ENCODE assay signal across 39 cellular contexts in genomic region chr1:153155542-153155941, GRCh38. TPM values are rescaled to one million over a fixed set of nuclear protein-coding genes. Genes with fewer than 3 reads are reported as not detected.
"Had no signal": no experiment of that assay in that cellular context is flagged by ENCODE, and none has a peak within 500 bp of the region (broad histone marks: within the 10 kb centered on the region; RNA-seq: fewer than 3 reads in every experiment).

No MANE protein-coding gene starts in this region.

- H3K36me3 ChIP-seq: adrenal gland, brain microvascular endothelial cell, breast epithelium had no signal

- H3K27me3 ChIP-seq: adrenal gland, body of pancreas, brain microvascular endothelial cell, breast epithelium had no signal

- ATAC-seq: activated CD8-positive, alpha-beta T cell treated with anti-CD3 and anti-CD28 coated beads for 36 hours; activated naive CD4-positive, alpha-beta T cell treated with anti-CD3 and anti-CD28 coated beads, Interleukin-2, amount 50 U/mL, for 72 hours; activated T-cell treated with anti-CD3 and anti-CD28 coated beads, Interleukin-2, amount 50 U/mL, for 4 hours; activated T-cell treated with anti-CD3 and anti-CD28 coated beads, Interleukin-2, amount 50 U/mL, for 72 hours; activated T-helper 17 cell treated with anti-CD3 and anti-CD28 coated beads, Interleukin-2, amount 50 U/mL, for 72 hours; body of pancreas had no signal

- H3K9me3 Mint-ChIP-seq: activated CD4-positive, alpha-beta T cell treated with anti-CD3 and anti-CD28 coated beads, Interleukin-2, amount 10 ng/mL, durations not matched to agents 24 days and 14 days; T-helper 2 cell treated with Interferon-gamma antibody and Interleukin-4, amounts not matched to agents 5 μg/mL and 100 μg/mL, for 36 hours had no signal

- FAIRE-seq: astrocyte, TTC549 had no signal

- H3K27ac Mint-ChIP-seq: activated B cell treated with CpG ODN at 0.5 μM for 24 hours; activated CD4-positive, alpha-beta memory T cell treated with anti-CD3 and anti-CD28 coated beads for 36 hours; activated CD4-positive, alpha-beta T cell treated with anti-CD3 and anti-CD28 coated beads, Interleukin-2, amount 10 ng/mL, durations not matched to agents 24 days and 14 days; activated CD8-positive, alpha-beta T cell treated with anti-CD3 and anti-CD28 coated beads for 36 hours; activated naive CD4-positive, alpha-beta T cell treated with anti-CD3 and anti-CD28 coated beads for 36 hours; activated naive CD4-positive, alpha-beta T cell treated with anti-CD3 and anti-CD28 coated beads, Interleukin-2, amount 50 U/mL, for 72 hours; activated naive CD8-positive, alpha-beta T cell treated with anti-CD3 and anti-CD28 coated beads for 36 hours; activated T-cell treated with anti-CD3 and anti-CD28 coated beads, Interleukin-2, amount 50 U/mL, for 72 hours; activated T-helper 1 cell treated with anti-CD3 and anti-CD28 coated beads, Interleukin-12 subunit alpha, Interleukin-12 subunit beta, Interleukin-2, Interleukin-4 antibody, amounts not matched to agents 30 ng/mL and 10 ng/mL and 1 ng/mL, durations not matched to agents 14 hours and 24 hours and 36 hours; activated T-helper 17 cell treated with anti-CD3 and anti-CD28 coated beads, Interleukin-2, amount 50 U/mL, for 72 hours; T-helper 1 cell treated with Interleukin-12 subunit alpha and Interleukin-12 subunit beta and Interleukin-4 antibody, amounts not matched to agents 30 μg/mL and 1 μg/mL, for 36 hours; T-helper 2 cell treated with Interferon-gamma antibody and Interleukin-4, amounts not matched to agents 5 μg/mL and 100 μg/mL, for 36 hours had no signal

- H3K4me3 ChIP-seq: adrenal gland, body of pancreas, breast epithelium had no signal

- H3K4me1 ChIP-seq: adrenal gland, body of pancreas, breast epithelium had no signal

- H3K4me1 Mint-ChIP-seq: activated B cell treated with CpG ODN at 0.5 μM for 24 hours; activated CD4-positive, alpha-beta T cell treated with anti-CD3 and anti-CD28 coated beads, Interleukin-2, amount 10 ng/mL, durations not matched to agents 24 days and 14 days; activated naive CD8-positive, alpha-beta T cell treated with anti-CD3 and anti-CD28 coated beads for 36 hours; activated T-helper 17 cell treated with anti-CD3 and anti-CD28 coated beads, Interleukin-2, amount 50 U/mL, for 72 hours had no signal

- H3K9me3 ChIP-seq: adrenal gland, body of pancreas had no signal

- H3K36me3 Mint-ChIP-seq: activated naive CD4-positive, alpha-beta T cell treated with anti-CD3 and anti-CD28 coated beads, Interleukin-2, amount 50 U/mL, for 72 hours; activated naive CD8-positive, alpha-beta T cell treated with anti-CD3 and anti-CD28 coated beads for 36 hours had no signal

- DNase-seq: activated B cell treated with CpG ODN at 0.5 μM for 24 hours; activated CD4-positive, alpha-beta memory T cell treated with anti-CD3 and anti-CD28 coated beads for 36 hours; activated CD4-positive, alpha-beta T cell treated with anti-CD3 and anti-CD28 coated beads for 4 hours; activated CD4-positive, alpha-beta T cell treated with anti-CD3 and anti-CD28 coated beads, Interleukin-2, amount 10 ng/mL, durations not matched to agents 24 days and 14 days; activated CD4-positive, alpha-beta T cell treated with anti-CD3 and anti-CD28 coated beads, Interleukin-2, amount 50 U/mL, for 1 hour; activated CD4-positive, alpha-beta T cell treated with anti-CD3 and anti-CD28 coated beads, Interleukin-2, amount 50 U/mL, for 4 hours; activated CD4-positive, CD25-positive, alpha-beta regulatory T cell treated with anti-CD3 and anti-CD28 coated beads, Interleukin-2, amount 50 U/mL, for 72 hours; activated CD8-positive, alpha-beta memory T cell treated with anti-CD3 and anti-CD28 coated beads, Interleukin-2, amount 50 U/mL, for 4 hours; activated CD8-positive, alpha-beta T cell treated with anti-CD3 and anti-CD28 coated beads for 36 hours; activated effector memory CD4-positive, alpha-beta T cell treated with anti-CD3 and anti-CD28 coated beads, Interleukin-2, amount 50 U/mL, for 16 hours; activated gamma-delta T cell treated with Interleukin-2 at 50 U/mL for 16 hours; activated naive CD4-positive, alpha-beta T cell; activated naive CD4-positive, alpha-beta T cell treated with anti-CD3 and anti-CD28 coated beads for 36 hours; activated naive CD4-positive, alpha-beta T cell treated with anti-CD3 and anti-CD28 coated beads, Interleukin-2, amount 50 U/mL, for 16 hours; activated naive CD8-positive, alpha-beta T cell treated with anti-CD3 and anti-CD28 coated beads for 36 hours; activated T-cell treated with anti-CD3 and anti-CD28 coated beads for 4 hours; activated T-cell treated with anti-CD3 and anti-CD28 coated beads, Interleukin-2, amount 50 U/mL, for 1 hour; activated T-cell treated with anti-CD3 and anti-CD28 coated beads, Interleukin-2, amount 50 U/mL, for 4 hours; activated T-cell treated with anti-CD3 and anti-CD28 coated beads, Interleukin-2, amount 50 U/mL, for 72 hours; adrenal gland; amniotic stem cell; aorta; body of pancreas; brain microvascular endothelial cell; central memory CD4-positive, alpha-beta T cell; T-helper 2 cell; T-helper 9 cell had no signal

- H3K27ac ChIP-seq: adrenal gland, body of pancreas, brain microvascular endothelial cell, breast epithelium, VCaP had no signal

- H3K4me3 Mint-ChIP-seq: activated B cell treated with CpG ODN at 0.5 μM for 24 hours; activated CD4-positive, alpha-beta memory T cell treated with anti-CD3 and anti-CD28 coated beads for 36 hours; activated CD4-positive, alpha-beta T cell treated with anti-CD3 and anti-CD28 coated beads, Interleukin-2, amount 10 ng/mL, durations not matched to agents 24 days and 14 days; activated CD8-positive, alpha-beta T cell treated with anti-CD3 and anti-CD28 coated beads for 36 hours; activated naive CD4-positive, alpha-beta T cell treated with anti-CD3 and anti-CD28 coated beads for 36 hours; activated naive CD8-positive, alpha-beta T cell treated with anti-CD3 and anti-CD28 coated beads for 36 hours; activated T-cell treated with anti-CD3 and anti-CD28 coated beads, Interleukin-2, amount 50 U/mL, for 4 hours; activated T-cell treated with anti-CD3 and anti-CD28 coated beads, Interleukin-2, amount 50 U/mL, for 72 hours; activated T-helper 1 cell treated with anti-CD3 and anti-CD28 coated beads, Interleukin-12 subunit alpha, Interleukin-12 subunit beta, Interleukin-2, Interleukin-4 antibody, amounts not matched to agents 30 ng/mL and 10 ng/mL and 1 ng/mL, durations not matched to agents 14 hours and 24 hours and 36 hours; activated T-helper 17 cell treated with anti-CD3 and anti-CD28 coated beads, Interleukin-2, amount 50 U/mL, for 72 hours; T-helper 1 cell treated with Interleukin-12 subunit alpha and Interleukin-12 subunit beta and Interleukin-4 antibody, amounts not matched to agents 30 μg/mL and 1 μg/mL, for 36 hours; T-helper 2 cell treated with Interferon-gamma antibody and Interleukin-4, amounts not matched to agents 5 μg/mL and 100 μg/mL, for 36 hours had no signal

RNA-seq across cellular contexts. Expression of gene SPRR2G, which starts 4.9 kb away (rescaled TPM):
- total RNA-seq: activated B cell treated with CpG ODN at 0.5 μM for 24 hours; activated CD4-positive, alpha-beta memory T cell treated with anti-CD3 and anti-CD28 coated beads for 36 hours; activated CD4-positive, alpha-beta T cell treated with anti-CD3 and anti-CD28 coated beads, Interleukin-2, amount 10 ng/mL, durations not matched to agents 24 days and 14 days; activated CD8-positive, alpha-beta memory T cell treated with anti-CD3 and anti-CD28 coated beads for 36 hours; activated CD8-positive, alpha-beta T cell treated with anti-CD3 and anti-CD28 coated beads for 36 hours; activated naive CD4-positive, alpha-beta T cell treated with anti-CD3 and anti-CD28 coated beads for 36 hours; activated naive CD4-positive, alpha-beta T cell treated with anti-CD3 and anti-CD28 coated beads, Interleukin-2, amount 50 U/mL, for 72 hours; activated naive CD8-positive, alpha-beta T cell treated with anti-CD3 and anti-CD28 coated beads for 36 hours; activated T-cell treated with anti-CD3 and anti-CD28 coated beads, Interleukin-2, amount 50 U/mL, for 4 hours; activated T-cell treated with anti-CD3 and anti-CD28 coated beads, Interleukin-2, amount 50 U/mL, for 72 hours; activated T-helper 1 cell treated with anti-CD3 and anti-CD28 coated beads, Interleukin-12 subunit alpha, Interleukin-12 subunit beta, Interleukin-2, Interleukin-4 antibody, amounts not matched to agents 30 ng/mL and 10 ng/mL and 1 ng/mL, durations not matched to agents 14 hours and 24 hours and 36 hours; activated T-helper 17 cell treated with anti-CD3 and anti-CD28 coated beads, Interleukin-2, amount 50 U/mL, for 72 hours; adrenal gland; aorta; astrocyte; body of pancreas; breast epithelium; cardiac septum; cerebellum had no signal
- polyA plus RNA-seq: adrenal gland, aorta had no signal

RNA-seq across cellular contexts. Expression of gene SPRR2F, which starts 42.2 kb away (rescaled TPM):
- total RNA-seq: activated B cell treated with CpG ODN at 0.5 μM for 24 hours; activated CD4-positive, alpha-beta memory T cell treated with anti-CD3 and anti-CD28 coated beads for 36 hours; activated CD4-positive, alpha-beta T cell treated with anti-CD3 and anti-CD28 coated beads, Interleukin-2, amount 10 ng/mL, durations not matched to agents 24 days and 14 days; activated CD8-positive, alpha-beta memory T cell treated with anti-CD3 and anti-CD28 coated beads for 36 hours; activated CD8-positive, alpha-beta T cell treated with anti-CD3 and anti-CD28 coated beads for 36 hours; activated naive CD4-positive, alpha-beta T cell treated with anti-CD3 and anti-CD28 coated beads for 36 hours; activated naive CD4-positive, alpha-beta T cell treated with anti-CD3 and anti-CD28 coated beads, Interleukin-2, amount 50 U/mL, for 72 hours; activated naive CD8-positive, alpha-beta T cell treated with anti-CD3 and anti-CD28 coated beads for 36 hours; activated T-cell treated with anti-CD3 and anti-CD28 coated beads, Interleukin-2, amount 50 U/mL, for 4 hours; activated T-cell treated with anti-CD3 and anti-CD28 coated beads, Interleukin-2, amount 50 U/mL, for 72 hours; activated T-helper 1 cell treated with anti-CD3 and anti-CD28 coated beads, Interleukin-12 subunit alpha, Interleukin-12 subunit beta, Interleukin-2, Interleukin-4 antibody, amounts not matched to agents 30 ng/mL and 10 ng/mL and 1 ng/mL, durations not matched to agents 14 hours and 24 hours and 36 hours; activated T-helper 17 cell treated with anti-CD3 and anti-CD28 coated beads, Interleukin-2, amount 50 U/mL, for 72 hours; adrenal gland; aorta; astrocyte; breast epithelium; cardiac septum; cerebellum had no signal
- polyA plus RNA-seq: adrenal gland, aorta had no signal

RNA-seq across cellular contexts. Expression of gene LELP1, which starts 47.7 kb away (rescaled TPM):
- total RNA-seq: activated B cell treated with CpG ODN at 0.5 μM for 24 hours; activated CD4-positive, alpha-beta memory T cell treated with anti-CD3 and anti-CD28 coated beads for 36 hours; activated CD4-positive, alpha-beta T cell treated with anti-CD3 and anti-CD28 coated beads, Interleukin-2, amount 10 ng/mL, durations not matched to agents 24 days and 14 days; activated CD8-positive, alpha-beta memory T cell treated with anti-CD3 and anti-CD28 coated beads for 36 hours; activated CD8-positive, alpha-beta T cell treated with anti-CD3 and anti-CD28 coated beads for 36 hours; activated naive CD4-positive, alpha-beta T cell treated with anti-CD3 and anti-CD28 coated beads for 36 hours; activated naive CD4-positive, alpha-beta T cell treated with anti-CD3 and anti-CD28 coated beads, Interleukin-2, amount 50 U/mL, for 72 hours; activated naive CD8-positive, alpha-beta T cell treated with anti-CD3 and anti-CD28 coated beads for 36 hours; activated T-cell treated with anti-CD3 and anti-CD28 coated beads, Interleukin-2, amount 50 U/mL, for 4 hours; activated T-cell treated with anti-CD3 and anti-CD28 coated beads, Interleukin-2, amount 50 U/mL, for 72 hours; activated T-helper 1 cell treated with anti-CD3 and anti-CD28 coated beads, Interleukin-12 subunit alpha, Interleukin-12 subunit beta, Interleukin-2, Interleukin-4 antibody, amounts not matched to agents 30 ng/mL and 10 ng/mL and 1 ng/mL, durations not matched to agents 14 hours and 24 hours and 36 hours; activated T-helper 17 cell treated with anti-CD3 and anti-CD28 coated beads, Interleukin-2, amount 50 U/mL, for 72 hours; adrenal gland; aorta; astrocyte; body of pancreas; breast epithelium; cardiac septum; cerebellum had no signal
- polyA plus RNA-seq: adrenal gland, aorta had no signal
